ENCODE assay signal across 21 cellular contexts in genomic region chr2:84393829-84394228, GRCh38.
A peak's percentile ranks its signal among the peaks of the same experiment; 100 is the strongest.
DNase-seq lines count a peak whose midpoint lies in the region; ATAC-seq and TF ChIP-seq lines count a peak whose summit lies in the region.
"Had no signal": no experiment of that assay in that cellular context is flagged by ENCODE, and none has a peak within 500 bp of the region (broad histone marks: within the 10 kb centered on the region; RNA-seq: fewer than 3 reads in every experiment).

No MANE protein-coding gene starts in this region.

- no peak for ATAC-seq in HG02678 (IDR thresholded peaks at IDR 0.05; ENCODE audit: unreplicated experiment)
- ATAC-seq: HCT116 had no signal

- TF ChIP-seq CTCF in AG10803 (conservative IDR thresholded peaks at IDR 0.05; ENCODE audit: low read length) = no peak

- POLR2A ChIA-PET in activated CD4-positive, alpha-beta T cell treated with anti-CD3 and anti-CD28 coated beads, Interleukin-2, amount 10 ng/mL, durations not matched to agents 7 days and 5 days (lab: Charles Lee) = no interaction called here

- H3K4me3 Mint-ChIP-seq in activated CD4-positive, alpha-beta T cell treated with anti-CD3 and anti-CD28 coated beads, Interleukin-2, amount 10 ng/mL, durations not matched to agents 7 days and 5 days = no peak overlapping the region
- H3K4me3 Mint-ChIP-seq: CD4-positive, alpha-beta memory T cell had no signal

- H3K27ac Mint-ChIP-seq in activated CD4-positive, alpha-beta T cell treated with anti-CD3 and anti-CD28 coated beads, Interleukin-2, amount 10 ng/mL, durations not matched to agents 7 days and 5 days = no peak overlapping the region
- H3K27ac Mint-ChIP-seq: CD4-positive, alpha-beta memory T cell had no signal

- H3K36me3 Mint-ChIP-seq in activated CD4-positive, alpha-beta T cell treated with anti-CD3 and anti-CD28 coated beads, Interleukin-2, amount 10 ng/mL, durations not matched to agents 7 days and 5 days (ENCODE audit: low read depth) = no peaks in the 10 kb centered on the region

- DNase-seq in AG10803 (ENCODE audit: low read depth) (peak; percentile 18), GM04503 (ENCODE audit: low read depth) (peak; percentile 8), amniotic epithelial cell (ENCODE audit: low read depth) (peak; percentile 3), kidney tubule cell (ENCODE audit: low spot score) (peak; percentile 60), NCI-H510A (lab: John Stamatoyannopoulos, UW) (no peak)
- no peak for DNase-seq in effector CD4-positive, alpha-beta T cell
- DNase-seq in activated CD4-positive, alpha-beta T cell treated with anti-CD3 and anti-CD28 coated beads, Interleukin-2, amount 10 ng/mL, durations not matched to agents 7 days and 5 days = no peak
- DNase-seq: 8988T; CD4-positive, alpha-beta memory T cell; DMS79; GOT3; MG63; NCI-H1048; NCI-H1436; NCI-H1930; NCI-H345; NCI-H526; PC-9; SJCRH30 had no signal

- H3K9me3 Mint-ChIP-seq in activated CD4-positive, alpha-beta T cell treated with anti-CD3 and anti-CD28 coated beads, Interleukin-2, amount 10 ng/mL, durations not matched to agents 7 days and 5 days = no peaks in the 10 kb centered on the region

- H3K4me1 Mint-ChIP-seq in activated CD4-positive, alpha-beta T cell treated with anti-CD3 and anti-CD28 coated beads, Interleukin-2, amount 10 ng/mL, durations not matched to agents 7 days and 5 days = no peaks in the 10 kb centered on the region
- H3K4me1 Mint-ChIP-seq: CD4-positive, alpha-beta memory T cell had no signal

- H3K4me3 ChIP-seq in AG10803 (ENCODE audit: low read length) = no peak overlapping the region
- H3K4me3 ChIP-seq: MG63, PC-9, SJCRH30 had no signal

- CTCF ChIA-PET in activated CD4-positive, alpha-beta T cell treated with anti-CD3 and anti-CD28 coated beads, Interleukin-2, amount 10 ng/mL, durations not matched to agents 7 days and 5 days (lab: Charles Lee) = no interaction called here

- no peaks in the 10 kb centered on the region for H3K27me3 Mint-ChIP-seq in activated CD4-positive, alpha-beta T cell treated with anti-CD3 and anti-CD28 coated beads, Interleukin-2, amount 10 ng/mL, durations not matched to agents 7 days and 5 days

Comparison
In these comparisons a context has a peak if more than half of its experiments do, and no peak if none do; other contexts are left out.
1. DNase-seq: peak in AG10803 (single experiment), GM04503 (single experiment), amniotic epithelial cell (single experiment) and kidney tubule cell (single experiment); none in NCI-H510A (single experiment), effector CD4-positive, alpha-beta T cell (single experiment) and activated CD4-positive, alpha-beta T cell treated with anti-CD3 and anti-CD28 coated beads, Interleukin-2, amount 10 ng/mL, durations not matched to agents 7 days and 5 days (single experiment).